1 cellular context compared by ENCODE assay signal in the genomic region with DNA sequence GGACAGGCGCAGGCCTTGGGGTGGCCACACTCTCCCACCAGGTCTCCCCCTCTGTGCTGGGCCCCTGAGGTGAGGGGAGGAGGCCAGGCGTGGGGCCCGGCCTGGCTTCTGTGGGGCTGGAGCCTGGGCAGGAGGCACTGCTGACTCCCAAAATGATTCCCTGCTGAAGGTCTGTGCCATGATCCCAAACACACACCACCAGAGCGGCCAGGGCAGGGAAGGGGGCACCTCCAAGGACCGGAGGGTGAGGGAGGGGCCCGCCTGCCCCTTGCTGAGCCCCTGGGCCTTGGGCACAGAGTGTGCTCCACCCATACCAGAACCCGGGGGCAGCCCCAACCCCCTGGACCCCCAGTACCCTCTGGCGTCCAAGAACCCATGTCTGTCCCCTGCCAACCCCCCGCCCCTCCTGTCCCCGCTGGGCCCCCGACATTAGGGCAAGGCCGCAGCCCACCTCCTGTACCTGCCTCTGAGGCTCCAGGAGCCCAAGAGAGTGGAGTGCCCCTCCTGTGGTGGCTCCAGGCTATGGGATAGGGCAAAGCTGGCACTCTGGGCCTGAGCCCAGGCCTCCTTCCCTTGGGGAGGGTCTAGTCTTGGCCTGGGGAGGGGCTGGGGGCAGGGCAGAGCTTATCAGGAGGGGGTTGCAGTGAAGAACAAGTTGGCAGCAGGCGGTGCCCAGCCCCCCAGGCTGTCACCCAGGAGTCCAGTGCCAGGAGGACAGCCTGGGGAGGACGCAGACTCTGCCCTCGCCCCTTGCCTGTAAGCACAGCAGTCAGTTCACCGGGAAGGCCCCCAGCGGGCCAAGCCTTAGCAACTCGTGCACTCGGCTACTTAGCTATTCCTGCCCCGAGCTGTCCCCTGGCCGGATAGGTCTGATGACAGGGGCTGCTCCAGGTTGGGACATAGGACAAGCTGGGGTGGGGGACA.
TF ChIP-seq lines count a peak whose summit lies in the region.

No MANE protein-coding gene starts in this region.

TF ChIP-seq in HEK293, 187 proteins besides CTCF, POLR2A, EP300 and RAD21 (continued from another document):
- TF ChIP-seq, protein P1, sequence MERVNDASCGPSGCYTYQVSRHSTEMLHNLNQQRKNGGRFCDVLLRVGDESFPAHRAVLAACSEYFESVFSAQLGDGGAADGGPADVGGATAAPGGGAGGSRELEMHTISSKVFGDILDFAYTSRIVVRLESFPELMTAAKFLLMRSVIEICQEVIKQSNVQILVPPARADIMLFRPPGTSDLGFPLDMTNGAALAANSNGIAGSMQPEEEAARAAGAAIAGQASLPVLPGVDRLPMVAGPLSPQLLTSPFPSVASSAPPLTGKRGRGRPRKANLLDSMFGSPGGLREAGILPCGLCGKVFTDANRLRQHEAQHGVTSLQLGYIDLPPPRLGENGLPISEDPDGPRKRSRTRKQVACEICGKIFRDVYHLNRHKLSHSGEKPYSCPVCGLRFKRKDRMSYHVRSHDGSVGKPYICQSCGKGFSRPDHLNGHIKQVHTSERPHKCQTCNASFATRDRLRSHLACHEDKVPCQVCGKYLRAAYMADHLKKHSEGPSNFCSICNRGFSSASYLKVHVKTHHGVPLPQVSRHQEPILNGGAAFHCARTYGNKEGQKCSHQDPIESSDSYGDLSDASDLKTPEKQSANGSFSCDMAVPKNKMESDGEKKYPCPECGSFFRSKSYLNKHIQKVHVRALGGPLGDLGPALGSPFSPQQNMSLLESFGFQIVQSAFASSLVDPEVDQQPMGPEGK (tag by site-specific recombination; IDR thresholded peaks at IDR 0.05): peak; percentile 23; the same call in 1 of the 2 replicates
- no peak for TF ChIP-seq PRDM1 (tag by site-specific recombination; IDR thresholded peaks at IDR 0.05)
- no peak for TF ChIP-seq ZNF394 (tag by site-specific recombination; IDR thresholded peaks at IDR 0.05; ENCODE audit: borderline replicate concordance)
- no peak for TF ChIP-seq ZNF155 (tag by site-specific recombination; IDR thresholded peaks at IDR 0.05)
- TF ChIP-seq ZNF214 (tag by site-specific recombination; IDR thresholded peaks at IDR 0.05; ENCODE audit: borderline replicate concordance): no peak
- TF ChIP-seq ZNF138 (tag by site-specific recombination; IDR thresholded peaks at IDR 0.05; ENCODE audit: borderline replicate concordance): no peak
- TF ChIP-seq, protein P2, sequence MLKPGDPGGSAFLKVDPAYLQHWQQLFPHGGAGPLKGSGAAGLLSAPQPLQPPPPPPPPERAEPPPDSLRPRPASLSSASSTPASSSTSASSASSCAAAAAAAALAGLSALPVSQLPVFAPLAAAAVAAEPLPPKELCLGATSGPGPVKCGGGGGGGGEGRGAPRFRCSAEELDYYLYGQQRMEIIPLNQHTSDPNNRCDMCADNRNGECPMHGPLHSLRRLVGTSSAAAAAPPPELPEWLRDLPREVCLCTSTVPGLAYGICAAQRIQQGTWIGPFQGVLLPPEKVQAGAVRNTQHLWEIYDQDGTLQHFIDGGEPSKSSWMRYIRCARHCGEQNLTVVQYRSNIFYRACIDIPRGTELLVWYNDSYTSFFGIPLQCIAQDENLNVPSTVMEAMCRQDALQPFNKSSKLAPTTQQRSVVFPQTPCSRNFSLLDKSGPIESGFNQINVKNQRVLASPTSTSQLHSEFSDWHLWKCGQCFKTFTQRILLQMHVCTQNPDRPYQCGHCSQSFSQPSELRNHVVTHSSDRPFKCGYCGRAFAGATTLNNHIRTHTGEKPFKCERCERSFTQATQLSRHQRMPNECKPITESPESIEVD (tag by site-specific recombination; IDR thresholded peaks at IDR 0.05): no peak
- no peak for TF ChIP-seq OSR2 (tag by site-specific recombination; IDR thresholded peaks at IDR 0.05)
- TF ChIP-seq SCRT1 (tag by site-specific recombination; IDR thresholded peaks at IDR 0.05; ENCODE audit: borderline replicate concordance): no peak
- no peak for TF ChIP-seq GLI4 (tag by site-specific recombination; IDR thresholded peaks at IDR 0.05)
- no peak for TF ChIP-seq ZNF501 (tag by site-specific recombination; IDR thresholded peaks at IDR 0.05)
